In the genomic region with DNA sequence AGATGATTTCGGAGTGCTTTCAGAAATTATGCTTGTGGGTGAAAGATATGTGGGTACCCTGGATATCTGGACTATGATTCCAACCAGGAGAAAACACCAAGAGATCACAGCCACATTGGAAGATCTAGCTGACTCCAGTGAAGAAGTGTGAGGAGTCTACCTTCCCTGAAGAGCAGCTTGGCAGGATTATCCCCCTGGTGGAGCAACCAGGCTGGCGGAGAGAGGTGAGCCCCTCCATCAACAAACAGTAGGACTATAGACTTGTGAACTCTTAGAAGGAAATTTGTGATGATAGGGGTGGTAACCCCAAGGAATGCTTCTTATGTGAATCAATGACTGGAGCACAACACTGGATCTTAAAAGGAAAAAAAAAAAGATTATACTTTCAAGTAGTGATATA, we compare ENCODE assay signal across 1 cellular context.
TF ChIP-seq lines count a peak whose summit lies in the region.

No MANE protein-coding gene starts in this region.

TF ChIP-seq in K562, 482 proteins besides CTCF, POLR2A, EP300 and RAD21 (continued from another document):
- no peak for TF ChIP-seq FOXP4 (CRISPR knock-in tag; IDR thresholded peaks at IDR 0.05; ENCODE audit: borderline replicate concordance)
- TF ChIP-seq CREM (IDR thresholded peaks at IDR 0.05; ENCODE audit: low read depth) = no peak
- no peak for TF ChIP-seq FOXK2 (conservative IDR thresholded peaks at IDR 0.05 in 1 of 2, IDR thresholded peaks at IDR 0.05 in 1 of 2; ENCODE audit: low read depth in 2 of 2)
- no peak for TF ChIP-seq E2F8 (IDR thresholded peaks at IDR 0.05; ENCODE audit: low read depth, partially characterized antibody)
